16 cellular contexts compared by ENCODE assay signal in genomic region chr16:28932339-28933141, GRCh38. TPM values are rescaled to one million over a fixed set of nuclear protein-coding genes. Genes with fewer than 3 reads are reported as not detected.
DNase-seq lines count a peak whose midpoint lies in the region; ATAC-seq and TF ChIP-seq lines count a peak whose summit lies in the region.
"Had no signal": no experiment of that assay in that cellular context is flagged by ENCODE, and none has a peak within 500 bp of the region (broad histone marks: within the 10 kb centered on the region; RNA-seq: fewer than 3 reads in every experiment).

No MANE protein-coding gene starts in this region.

- H3K36me3 Mint-ChIP-seq in memory B cell, result peaks cover 26% of the 10 kb centered on the region
- H3K36me3 Mint-ChIP-seq: activated CD8-positive, alpha-beta memory T cell treated with anti-CD3 and anti-CD28 coated beads, Interleukin-2, amount 10 ng/mL, durations not matched to agents 7 days and 5 days; activated naive CD4-positive, alpha-beta T cell treated with anti-CD3 and anti-CD28 coated beads, Interleukin-2, amount 50 U/mL, for 24 hours; natural killer cell; type B pancreatic cell had no signal

- H3K36me3 ChIP-seq in Karpas-422 (ENCODE audit: insufficient read depth, low read length) (peaks cover 19% of the 10 kb centered on the region), vagina (no peaks in the 10 kb centered on the region)
- H3K36me3 ChIP-seq: right atrium auricular region had no signal

- H3K4me1 Mint-ChIP-seq in memory B cell, result peaks cover 48% of the 10 kb centered on the region

- DNase-seq in DMS 273 treated with DMSO at 0.1 percent for 48 hours (lab: John Stamatoyannopoulos, UW), result peak; percentile 16
- peak; percentile 67 for DNase-seq in Karpas-422
- no peak for DNase-seq in memory B cell (ENCODE audit: low spot score in 2 of 2)
- no peak for DNase-seq in vagina (ENCODE audit: extremely low spot score in 2 of 2)
- DNase-seq in activated CD4-positive, alpha-beta T cell treated with anti-CD3 and anti-CD28 coated beads, Interleukin-2, amount 50 U/mL, for 4 hours, result no peak
- DNase-seq: activated CD8-positive, alpha-beta memory T cell treated with anti-CD3 and anti-CD28 coated beads, Interleukin-2, amount 10 ng/mL, durations not matched to agents 7 days and 5 days; foreskin fibroblast; MM.1S; natural killer cell; NCI-H2171 had no signal

- TF ChIP-seq CTCF in vagina (IDR thresholded peaks at IDR 0.05), result no peak

- H3K9me3 ChIP-seq in Karpas-422 (ENCODE audit: low read length), result no peaks in the 10 kb centered on the region
- H3K9me3 ChIP-seq in vagina, result no peaks in the 10 kb centered on the region
- H3K9me3 ChIP-seq: right atrium auricular region had no signal

- H3K4me3 ChIP-seq in Karpas-422 (ENCODE audit: low read length), result peak overlapping the region; percentile 80
- H3K4me3 ChIP-seq in vagina, result no peak overlapping the region
- H3K4me3 ChIP-seq: right atrium auricular region had no signal

- peak overlapping the region; percentile 96 for H3K4me3 Mint-ChIP-seq in memory B cell
- H3K4me3 Mint-ChIP-seq: activated CD8-positive, alpha-beta memory T cell treated with anti-CD3 and anti-CD28 coated beads, Interleukin-2, amount 10 ng/mL, durations not matched to agents 7 days and 5 days; activated naive CD4-positive, alpha-beta T cell treated with anti-CD3 and anti-CD28 coated beads, Interleukin-2, amount 50 U/mL, for 24 hours; natural killer cell; type B pancreatic cell had no signal

- peak overlapping the region; percentile 92 for H3K9ac ChIP-seq in Karpas-422 (ENCODE audit: low read length)

- H3K27me3 ChIP-seq in Karpas-422 (ENCODE audit: low read length) (no peaks in the 10 kb centered on the region), vagina (no peaks in the 10 kb centered on the region)
- H3K27me3 ChIP-seq: right atrium auricular region had no signal

- H3K27ac ChIP-seq in Karpas-422 (ENCODE audit: low read length) (peak overlapping the region; percentile 98), vagina (no peak overlapping the region)
- H3K27ac ChIP-seq: right atrium auricular region had no signal

- H3K9me2 ChIP-seq in Karpas-422 (replicated peaks; ENCODE audit: insufficient read depth, low read length), result no peaks in the 10 kb centered on the region

- H3K4me1 ChIP-seq in Karpas-422 (ENCODE audit: low read length), result peaks cover 28% of the 10 kb centered on the region
- peaks cover 5% of the 10 kb centered on the region for H3K4me1 ChIP-seq in vagina
- H3K4me1 ChIP-seq: right atrium auricular region had no signal

- H3K27ac Mint-ChIP-seq in memory B cell, result peak overlapping the region; percentile 91
- H3K27ac Mint-ChIP-seq: activated CD8-positive, alpha-beta memory T cell treated with anti-CD3 and anti-CD28 coated beads, Interleukin-2, amount 10 ng/mL, durations not matched to agents 7 days and 5 days; activated naive CD4-positive, alpha-beta T cell treated with anti-CD3 and anti-CD28 coated beads, Interleukin-2, amount 50 U/mL, for 24 hours; type B pancreatic cell had no signal

- H4K20me1 ChIP-seq in Karpas-422 (ENCODE audit: insufficient read depth, low read depth, low read length), result no peaks in the 10 kb centered on the region

- H3K27me3 Mint-ChIP-seq in memory B cell, result no peaks in the 10 kb centered on the region
- H3K27me3 Mint-ChIP-seq: activated CD8-positive, alpha-beta memory T cell treated with anti-CD3 and anti-CD28 coated beads, Interleukin-2, amount 10 ng/mL, durations not matched to agents 7 days and 5 days; activated naive CD4-positive, alpha-beta T cell treated with anti-CD3 and anti-CD28 coated beads, Interleukin-2, amount 50 U/mL, for 24 hours; type B pancreatic cell had no signal

- H3K79me2 ChIP-seq in Karpas-422 (ENCODE audit: low read length), result peaks cover 26% of the 10 kb centered on the region

- H3K9me3 Mint-ChIP-seq in memory B cell, result no peaks in the 10 kb centered on the region
- H3K9me3 Mint-ChIP-seq: activated naive CD4-positive, alpha-beta T cell treated with anti-CD3 and anti-CD28 coated beads, Interleukin-2, amount 50 U/mL, for 24 hours; natural killer cell had no signal

- TF ChIP-seq POLR2A in vagina (IDR thresholded peaks at IDR 0.05), result no peak

- intact Hi-C loops in vagina (cut with DNase I), result no loop called here

- no peak overlapping the region for H2AFZ ChIP-seq in Karpas-422 (ENCODE audit: low read length)

- no peak for ATAC-seq in memory B cell (ENCODE audit: low read depth)
- ATAC-seq in HG03097 (IDR thresholded peaks at IDR 0.05; ENCODE audit: low FRiP score, unreplicated experiment), result no peak
- ATAC-seq: activated CD8-positive, alpha-beta memory T cell treated with anti-CD3 and anti-CD28 coated beads, Interleukin-2, amount 10 ng/mL, durations not matched to agents 7 days and 5 days; natural killer cell had no signal

- H3K4me2 ChIP-seq in Karpas-422 (ENCODE audit: low read depth, low read length, poor library complexity, severe bottlenecking), result peak overlapping the region; percentile 86

RNA-seq across cellular contexts. Expression of gene CD19, which starts 0.8 kb away (rescaled TPM):
- 194 and 392 TPM in 2 replicates for total RNA-seq in Karpas-422 (2014; rRNA removed; shearing (Covaris generic); ENCODE audit: low replicate concordance)
- not detected for total RNA-seq in vagina
- total RNA-seq: activated CD8-positive, alpha-beta memory T cell treated with anti-CD3 and anti-CD28 coated beads, Interleukin-2, amount 10 ng/mL, durations not matched to agents 7 days and 5 days; HT-29; SK-MEL-5 had no signal

RNA-seq across cellular contexts. Expression of gene RABEP2, which starts 7.5 kb away (rescaled TPM):
- total RNA-seq in Karpas-422 (2014; rRNA removed; shearing (Covaris generic); ENCODE audit: low replicate concordance), result 15.9 and 52.4 TPM in 2 replicates
- total RNA-seq in vagina, result 44.7 TPM

RNA-seq across cellular contexts. Expression of gene NFATC2IP, which starts 18.2 kb away (rescaled TPM):
- total RNA-seq in Karpas-422 (2014; rRNA removed; shearing (Covaris generic); ENCODE audit: low replicate concordance), result 58.2 and 64.0 TPM in 2 replicates
- 26.0 TPM for total RNA-seq in vagina

RNA-seq across cellular contexts. Expression of gene SPNS1, which starts 42.0 kb away (rescaled TPM):
- total RNA-seq in Karpas-422 (2014; rRNA removed; shearing (Covaris generic); ENCODE audit: low replicate concordance), result 9.7 and 19.2 TPM in 2 replicates
- total RNA-seq in vagina, result 29.0 TPM

RNA-seq across cellular contexts. Expression of gene LAT, which starts 52.3 kb away (rescaled TPM):
- 8.6 and 27.3 TPM in 2 replicates for total RNA-seq in Karpas-422 (2014; rRNA removed; shearing (Covaris generic); ENCODE audit: low replicate concordance)
- total RNA-seq in vagina, result 4.7 TPM

Comparison
In these comparisons a context has a peak if more than half of its experiments do, and no peak if none do; other contexts are left out.
1. DNase-seq: peak in DMS 273 treated with DMSO at 0.1 percent for 48 hours (single experiment) and Karpas-422 (single experiment); none in memory B cell (0 of 2), vagina (0 of 2) and activated CD4-positive, alpha-beta T cell treated with anti-CD3 and anti-CD28 coated beads, Interleukin-2, amount 50 U/mL, for 4 hours (0 of 2).
2. RNA of gene CD19, which starts 0.8 kb away (total RNA-seq): 194 to 392 TPM in Karpas-422; not detected in vagina (single experiment); every median in the first group is over 100 times any median in the second.